Comparison of ENCODE assay signal across 1 cellular context in genomic region chr6:15426395-15426794, GRCh38.
TF ChIP-seq lines count a peak whose summit lies in the region.

No MANE protein-coding gene starts in this region.

TF ChIP-seq in HEK293, 187 proteins besides CTCF, POLR2A, EP300 and RAD21:
- TF ChIP-seq TCF7L2 (IDR thresholded peaks at IDR 0.05; ENCODE audit: borderline replicate concordance, low read depth, low read length) (no peak), ZNF341 (tag by site-specific recombination; IDR thresholded peaks at IDR 0.05; ENCODE audit: low read depth) (no peak), GLIS1 (tag by site-specific recombination; IDR thresholded peaks at IDR 0.05) (peak; percentile 75), ZNF394 (tag by site-specific recombination; IDR thresholded peaks at IDR 0.05; ENCODE audit: borderline replicate concordance) (no peak)
TF ChIP-seq in HEK293: peak in this region for 1.
